Comparison of ENCODE assay signal across 39 cellular contexts in genomic region chr4:8590546-8590880, GRCh38. TPM values are rescaled to one million over a fixed set of nuclear protein-coding genes. Genes with fewer than 3 reads are reported as not detected.
"Had no signal": no experiment of that assay in that cellular context is flagged by ENCODE, and none has a peak within 500 bp of the region (broad histone marks: within the 10 kb centered on the region; RNA-seq: fewer than 3 reads in every experiment).

No MANE protein-coding gene starts in this region.

- H3K9me3 Mint-ChIP-seq: activated CD4-positive, alpha-beta memory T cell treated with anti-CD3 and anti-CD28 coated beads for 36 hours; activated CD4-positive, alpha-beta T cell treated with anti-CD3 and anti-CD28 coated beads, Interleukin-2, amount 10 ng/mL, durations not matched to agents 24 days and 14 days; activated naive CD4-positive, alpha-beta T cell treated with anti-CD3 and anti-CD28 coated beads for 36 hours; activated naive CD8-positive, alpha-beta T cell treated with anti-CD3 and anti-CD28 coated beads for 36 hours; activated T-helper 1 cell treated with anti-CD3 and anti-CD28 coated beads, Interleukin-12 subunit alpha, Interleukin-12 subunit beta, Interleukin-2, Interleukin-4 antibody, amounts not matched to agents 30 ng/mL and 10 ng/mL and 1 ng/mL, durations not matched to agents 14 hours and 24 hours and 36 hours; immature natural killer cell; stimulated activated naive CD8-positive, alpha-beta T cell treated with anti-CD3 and anti-CD28 coated beads, Interleukin-15, Interleukin-2, amounts not matched to agents 100 ng/mL and 50 ng/mL, for 24 hours; T-helper 1 cell treated with Interleukin-12 subunit alpha and Interleukin-12 subunit beta and Interleukin-4 antibody, amounts not matched to agents 30 μg/mL and 1 μg/mL, for 36 hours had no signal

- H3K36me3 Mint-ChIP-seq: activated CD4-positive, alpha-beta memory T cell treated with anti-CD3 and anti-CD28 coated beads for 36 hours; activated naive CD8-positive, alpha-beta T cell treated with anti-CD3 and anti-CD28 coated beads for 36 hours; immature natural killer cell had no signal

- ATAC-seq: body of pancreas, gastroesophageal sphincter, mucosa of descending colon, right cardiac atrium had no signal

- H3K4me1 Mint-ChIP-seq: activated CD4-positive, alpha-beta T cell treated with anti-CD3 and anti-CD28 coated beads, Interleukin-2, amount 10 ng/mL, durations not matched to agents 24 days and 14 days; activated naive CD8-positive, alpha-beta T cell treated with anti-CD3 and anti-CD28 coated beads for 36 hours; immature natural killer cell had no signal

- H3K36me3 ChIP-seq: adrenal gland, gastroesophageal sphincter, left ventricle myocardium inferior, thoracic aorta, upper lobe of left lung, vagina had no signal

- H3K27me3 ChIP-seq: vagina had no signal

- H3K9me3 ChIP-seq: adrenal gland, body of pancreas, gastroesophageal sphincter, left ventricle myocardium inferior, mucosa of descending colon, thoracic aorta, upper lobe of left lung, vagina had no signal

- H3K4me3 Mint-ChIP-seq: activated CD4-positive, alpha-beta memory T cell treated with anti-CD3 and anti-CD28 coated beads for 36 hours; activated CD4-positive, alpha-beta T cell treated with anti-CD3 and anti-CD28 coated beads, Interleukin-2, amount 10 ng/mL, durations not matched to agents 24 days and 14 days; activated naive CD4-positive, alpha-beta T cell treated with anti-CD3 and anti-CD28 coated beads for 36 hours; activated naive CD8-positive, alpha-beta T cell treated with anti-CD3 and anti-CD28 coated beads for 36 hours; activated T-helper 1 cell treated with anti-CD3 and anti-CD28 coated beads, Interleukin-12 subunit alpha, Interleukin-12 subunit beta, Interleukin-2, Interleukin-4 antibody, amounts not matched to agents 30 ng/mL and 10 ng/mL and 1 ng/mL, durations not matched to agents 14 hours and 24 hours and 36 hours; immature natural killer cell; stimulated activated naive CD8-positive, alpha-beta T cell treated with anti-CD3 and anti-CD28 coated beads, Interleukin-15, Interleukin-2, amounts not matched to agents 100 ng/mL and 50 ng/mL, for 24 hours; T-helper 1 cell treated with Interleukin-12 subunit alpha and Interleukin-12 subunit beta and Interleukin-4 antibody, amounts not matched to agents 30 μg/mL and 1 μg/mL, for 36 hours had no signal

- H3K4me1 ChIP-seq: adrenal gland had no signal

- H3K27ac ChIP-seq: adrenal gland, body of pancreas, coronary artery, gastroesophageal sphincter, left ventricle myocardium inferior, thoracic aorta, upper lobe of left lung, vagina had no signal

- H3K27ac Mint-ChIP-seq: activated CD4-positive, alpha-beta memory T cell treated with anti-CD3 and anti-CD28 coated beads for 36 hours; activated CD4-positive, alpha-beta T cell treated with anti-CD3 and anti-CD28 coated beads, Interleukin-2, amount 10 ng/mL, durations not matched to agents 24 days and 14 days; activated naive CD4-positive, alpha-beta T cell treated with anti-CD3 and anti-CD28 coated beads for 36 hours; activated naive CD8-positive, alpha-beta T cell treated with anti-CD3 and anti-CD28 coated beads for 36 hours; activated T-helper 1 cell treated with anti-CD3 and anti-CD28 coated beads, Interleukin-12 subunit alpha, Interleukin-12 subunit beta, Interleukin-2, Interleukin-4 antibody, amounts not matched to agents 30 ng/mL and 10 ng/mL and 1 ng/mL, durations not matched to agents 14 hours and 24 hours and 36 hours; immature natural killer cell; stimulated activated naive CD8-positive, alpha-beta T cell treated with anti-CD3 and anti-CD28 coated beads, Interleukin-15, Interleukin-2, amounts not matched to agents 100 ng/mL and 50 ng/mL, for 24 hours; T-helper 1 cell treated with Interleukin-12 subunit alpha and Interleukin-12 subunit beta and Interleukin-4 antibody, amounts not matched to agents 30 μg/mL and 1 μg/mL, for 36 hours had no signal

- DNase-seq: activated CD4-positive, alpha-beta memory T cell treated with anti-CD3 and anti-CD28 coated beads for 36 hours; activated CD4-positive, alpha-beta T cell treated with anti-CD3 and anti-CD28 coated beads, Interleukin-2, amount 10 ng/mL, durations not matched to agents 24 days and 14 days; activated CD4-positive, CD25-positive, alpha-beta regulatory T cell treated with anti-CD3 and anti-CD28 coated beads, Interleukin-2, amount 50 U/mL, for 72 hours; activated CD8-positive, alpha-beta memory T cell treated with anti-CD3 and anti-CD28 coated beads, Interleukin-2, amount 50 U/mL, for 4 hours; activated effector memory CD4-positive, alpha-beta T cell treated with anti-CD3 and anti-CD28 coated beads, Interleukin-2, amount 50 U/mL, for 16 hours; activated naive CD4-positive, alpha-beta T cell treated with anti-CD3 and anti-CD28 coated beads for 36 hours; activated naive CD8-positive, alpha-beta T cell treated with anti-CD3 and anti-CD28 coated beads for 36 hours; activated T-cell treated with anti-CD3 and anti-CD28 coated beads, Interleukin-2, amount 50 U/mL, for 1 hour; adrenal gland; body of pancreas; effector memory CD4-positive, alpha-beta T cell; erythroblast; head of caudate nucleus; hypothalamus; immature natural killer cell; left ventricle myocardium inferior; nucleus accumbens; stimulated activated CD4-positive, alpha-beta T cell treated with anti-CD3 and anti-CD28 coated beads, Interleukin-4, amount 100 ng/mL, for 1 hour; SW 1271; T-helper 9 cell had no signal

- H3K4me3 ChIP-seq: adrenal gland, body of pancreas, coronary artery, dorsolateral prefrontal cortex, gastroesophageal sphincter, left ventricle myocardium inferior, mucosa of descending colon, thoracic aorta, upper lobe of left lung, vagina had no signal

RNA-seq across cellular contexts. Expression of gene CPZ, which starts 2.1 kb away (rescaled TPM):
- total RNA-seq: activated CD4-positive, alpha-beta memory T cell treated with anti-CD3 and anti-CD28 coated beads for 36 hours; activated CD4-positive, alpha-beta T cell treated with anti-CD3 and anti-CD28 coated beads, Interleukin-2, amount 10 ng/mL, durations not matched to agents 24 days and 14 days; activated CD8-positive, alpha-beta memory T cell treated with anti-CD3 and anti-CD28 coated beads for 36 hours; activated naive CD4-positive, alpha-beta T cell treated with anti-CD3 and anti-CD28 coated beads for 36 hours; activated naive CD8-positive, alpha-beta T cell treated with anti-CD3 and anti-CD28 coated beads for 36 hours; activated T-helper 1 cell treated with anti-CD3 and anti-CD28 coated beads, Interleukin-12 subunit alpha, Interleukin-12 subunit beta, Interleukin-2, Interleukin-4 antibody, amounts not matched to agents 30 ng/mL and 10 ng/mL and 1 ng/mL, durations not matched to agents 14 hours and 24 hours and 36 hours; lung microvascular endothelial cell; pulmonary artery endothelial cell had no signal
- polyA plus RNA-seq: immature natural killer cell, neural cell had no signal

RNA-seq across cellular contexts. Expression of gene GPR78, which starts 10.3 kb away (rescaled TPM):
- total RNA-seq: activated CD4-positive, alpha-beta memory T cell treated with anti-CD3 and anti-CD28 coated beads for 36 hours; activated CD4-positive, alpha-beta T cell treated with anti-CD3 and anti-CD28 coated beads, Interleukin-2, amount 10 ng/mL, durations not matched to agents 24 days and 14 days; activated CD8-positive, alpha-beta memory T cell treated with anti-CD3 and anti-CD28 coated beads for 36 hours; activated naive CD4-positive, alpha-beta T cell treated with anti-CD3 and anti-CD28 coated beads for 36 hours; activated naive CD8-positive, alpha-beta T cell treated with anti-CD3 and anti-CD28 coated beads for 36 hours; activated T-helper 1 cell treated with anti-CD3 and anti-CD28 coated beads, Interleukin-12 subunit alpha, Interleukin-12 subunit beta, Interleukin-2, Interleukin-4 antibody, amounts not matched to agents 30 ng/mL and 10 ng/mL and 1 ng/mL, durations not matched to agents 14 hours and 24 hours and 36 hours; body of pancreas; gastroesophageal sphincter; kidney epithelial cell; left ventricle myocardium inferior; lung microvascular endothelial cell; mesenteric fat pad; pulmonary artery endothelial cell; subcutaneous adipose tissue; thoracic aorta had no signal
- polyA plus RNA-seq: aorta, immature natural killer cell, neural cell had no signal
